8 cellular contexts compared by ENCODE assay signal in genomic region chr9:111599092-111599947, GRCh38. TPM values are rescaled to one million over a fixed set of nuclear protein-coding genes. Genes with fewer than 3 reads are reported as not detected.
DNase-seq lines count a peak whose midpoint lies in the region; ATAC-seq and TF ChIP-seq lines count a peak whose summit lies in the region.

TSS of gene PTGR1 (minus strand) at chr9:111599647. CDS start at chr9:111597422, 2,225 bp downstream.

- H4K20me1 ChIP-seq in hepatocyte (ENCODE audit: insufficient read depth, poor library complexity, severe bottlenecking), result peaks cover 4% of the 10 kb centered on the region

- intact Hi-C loops in posterior vena cava (cut with DNase I), result no loop called here

- H3K4me3 ChIP-seq in SJCRH30 (peak within 1 kb of the TSS; percentile 84), hepatocyte (peak within 1 kb of the TSS; percentile 79)

- H3K9me2 ChIP-seq in hepatocyte (replicated peaks; ENCODE audit: insufficient read depth), result no peaks in the 10 kb centered on the region

- peaks cover 21% of the 10 kb centered on the region for H3K36me3 Mint-ChIP-seq in brain

- no peak for TF ChIP-seq CTCF in brain (conservative IDR thresholded peaks at IDR 0.05)
- TF ChIP-seq CTCF in hepatocyte (IDR thresholded peaks at IDR 0.05; ENCODE audit: poor library complexity), result no peak

- peaks cover 0 to 24% (median 6%) of the 10 kb centered on the region in 5 experiments for H3K9me3 Mint-ChIP-seq in brain

- peak within 1 kb of the TSS; percentile 95 for H3K4me2 ChIP-seq in hepatocyte

- no peaks in the 10 kb centered on the region; the same call in 1 of the 2 replicates for H3K9me3 ChIP-seq in SJCRH30 (replicated peaks)
- no peaks in the 10 kb centered on the region for H3K9me3 ChIP-seq in hepatocyte (ENCODE audit: low read depth)

- peak within 1 kb of the TSS; percentile 90 to 96 (median 94) for H3K4me3 Mint-ChIP-seq in brain

- ATAC-seq in HG03103 (IDR thresholded peaks at IDR 0.05; ENCODE audit: low read depth, unreplicated experiment) (peak; percentile 38), GM19397 (IDR thresholded peaks at IDR 0.05; ENCODE audit: unreplicated experiment) (no peak), HG03039 (IDR thresholded peaks at IDR 0.05; ENCODE audit: unreplicated experiment) (no peak)

- H3K27ac Mint-ChIP-seq in brain, result peak within 1 kb of the TSS; percentile 81 to 95 (median 92)

- H3K27me3 Mint-ChIP-seq in brain, result peaks cover 45% of the 10 kb centered on the region

- H3K27me3 ChIP-seq in SJCRH30, result no peaks in the 10 kb centered on the region
- H3K27me3 ChIP-seq in hepatocyte, result no peaks in the 10 kb centered on the region

- peaks cover 7% of the 10 kb centered on the region for H3K79me2 ChIP-seq in hepatocyte

- 16% methylated on average over 42 of the region's 64 CpGs for WGBS in hepatocyte (ENCODE audit: low lambda C conversion rate, missing lambda C conversion rate)

- H3K36me3 ChIP-seq in SJCRH30 (peaks cover 30% of the 10 kb centered on the region), hepatocyte (replicated peaks; ENCODE audit: insufficient read depth, low read depth) (no peaks in the 10 kb centered on the region)

- H3K4me1 ChIP-seq in SJCRH30 (peaks cover 16% of the 10 kb centered on the region), hepatocyte (ENCODE audit: insufficient read depth) (peaks cover 13% of the 10 kb centered on the region)

- H2AFZ ChIP-seq in hepatocyte, result peak within 1 kb of the TSS; percentile 83

- H3K27ac ChIP-seq in SJCRH30, result peak within 1 kb of the TSS; percentile 66
- H3K27ac ChIP-seq in hepatocyte, result peak within 1 kb of the TSS; percentile 95

- DNase-seq in DMS53 (lab: John Stamatoyannopoulos, UW) (peak; percentile 80), SJCRH30 (peak; percentile 86 to 87), hepatocyte (ENCODE audit: low spot score) (peak; percentile 93), posterior vena cava (ENCODE audit: low spot score) (peak; percentile 96)

- peaks cover 40% of the 10 kb centered on the region for H3K4me1 Mint-ChIP-seq in brain

RNA-seq across cellular contexts. Expression of gene PTGR1, which starts in this region (rescaled TPM):
- 92.3 and 93.5 TPM in 2 replicates for total RNA-seq in SJCRH30 (2014; rRNA removed; shearing (Covaris generic))
- polyA plus RNA-seq in brain (ENCODE audit: insufficient read depth, low read depth, low replicate concordance) (15.7 TPM), hepatocyte (163 and 266 TPM in 2 replicates)
- total RNA-seq in hepatocyte (290 and 318 TPM in 2 replicates), posterior vena cava (10 to 100 TPM; 20.3 to 30.9 TPM)
